ENCODE assay signal across 11 cellular contexts in the genomic region with DNA sequence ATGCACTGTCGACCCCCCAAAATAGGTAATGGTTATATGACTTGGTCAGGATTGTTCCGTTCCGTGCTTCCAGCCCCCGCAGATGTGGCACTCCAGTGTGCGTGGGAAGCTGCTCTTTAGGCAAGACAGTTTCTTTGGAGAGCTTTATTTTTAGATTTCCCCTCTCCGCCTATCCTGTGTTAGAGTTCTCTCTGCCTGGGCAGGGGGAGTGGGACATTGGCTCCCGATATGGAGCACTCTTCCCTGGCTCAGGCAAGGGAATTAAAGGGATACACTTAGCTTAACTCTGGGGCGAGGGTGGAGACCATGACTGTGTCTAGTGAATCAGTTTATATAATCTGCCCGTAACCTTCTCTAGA. TPM values are rescaled to one million over a fixed set of nuclear protein-coding genes. Genes with fewer than 3 reads are reported as not detected.
DNase-seq lines count a peak whose midpoint lies in the region; ATAC-seq and TF ChIP-seq lines count a peak whose summit lies in the region.
"Had no signal": no experiment of that assay in that cellular context is flagged by ENCODE, and none has a peak within 500 bp of the region (broad histone marks: within the 10 kb centered on the region; RNA-seq: fewer than 3 reads in every experiment).

No MANE protein-coding gene starts in this region.

- POLR2A ChIA-PET in HEK293 (lab: Yijun Ruan, JAX): no interaction called here

- H3K9ac ChIP-seq in iPS-18a (ENCODE audit: low read length): no peak overlapping the region
- peak overlapping the region in 1 of 3 donors; percentile 68 for H3K9ac ChIP-seq in skeletal muscle tissue (ENCODE audit: low read depth in 1 of 3, low read length in 3 of 3)

- H3K27ac ChIP-seq in HEK293 (ENCODE audit: extremely low read depth, low read depth, low read length) (no peak overlapping the region), iPS-18a (ENCODE audit: low read length) (no peak overlapping the region), skeletal muscle tissue (ENCODE audit: low read depth, low read length) (peak overlapping the region; percentile 37)

- H3K4me1 ChIP-seq in HEK293 (ENCODE audit: control insufficient read depth, insufficient read depth, low read length): peaks cover 26% of the 10 kb centered on the region
- H3K4me1 ChIP-seq in iPS-18a (ENCODE audit: control insufficient read depth, low read depth, low read length): peaks cover 44% of the 10 kb centered on the region
- H3K4me1 ChIP-seq in skeletal muscle tissue (ENCODE audit: control insufficient read depth in 3 of 3, insufficient read depth in 3 of 3, low read length in 3 of 3): peaks cover 15 to 25% (median 17%) of the 10 kb centered on the region in 3 donors

- no peak overlapping the region for H3K4me3 ChIP-seq in HEK293 (ENCODE audit: low read depth, low read length)
- peak overlapping the region; percentile 13 for H3K4me3 ChIP-seq in iPS-18a (ENCODE audit: low read length)
- H3K4me3 ChIP-seq in skeletal muscle tissue (ENCODE audit: low read length in 3 of 3): peak overlapping the region in 2 of 3 donors; percentile 25 to 52
- H3K4me3 ChIP-seq: PC-9 had no signal

- H3K9me3 ChIP-seq in HEK293 (ENCODE audit: control insufficient read depth, insufficient read depth, low read depth, low read length) (no peaks in the 10 kb centered on the region), iPS-18a (ENCODE audit: control insufficient read depth, low read depth, low read length) (peaks cover 8% of the 10 kb centered on the region), skeletal muscle tissue (ENCODE audit: control insufficient read depth in 3 of 3, low read length in 3 of 3) (no peaks in the 10 kb centered on the region)

- no peak for TF ChIP-seq CTCF in HEK293 (tag by site-specific recombination; IDR thresholded peaks at IDR 0.05)

- no peaks in the 10 kb centered on the region for H3K27me3 ChIP-seq in iPS-18a (ENCODE audit: control insufficient read depth, insufficient read depth, low read length)
- H3K27me3 ChIP-seq in skeletal muscle tissue (ENCODE audit: control insufficient read depth in 3 of 3, insufficient read depth in 3 of 3, low read length in 3 of 3): no peaks in the 10 kb centered on the region

- CTCF ChIA-PET in HEK293 (lab: Yijun Ruan, JAX): interaction anchor here (0.6 kb wide), 1 partner anchor 485 kb away, joined by 5 read pairs; no protein-coding TSS in a partner anchor

- H3K36me3 ChIP-seq in HEK293 (ENCODE audit: control insufficient read depth in 2 of 2, insufficient read depth in 1 of 2, low read length in 2 of 2): peaks cover 0 to 21% of the 10 kb centered on the region in 2 experiments; a peak in 1 of 3 replicates
- peaks cover 18% of the 10 kb centered on the region for H3K36me3 ChIP-seq in iPS-18a (ENCODE audit: control insufficient read depth, low read depth, low read length)
- H3K36me3 ChIP-seq in skeletal muscle tissue (ENCODE audit: control insufficient read depth in 3 of 3, insufficient read depth in 3 of 3, low read length in 3 of 3): no peaks in the 10 kb centered on the region

- peak; percentile 1 for DNase-seq in dermis blood vessel endothelial cell
- DNase-seq in A172 (ENCODE audit: low spot score): no peak
- no peak for DNase-seq in cerebellum (ENCODE audit: low spot score)
- DNase-seq: CD8-positive, alpha-beta T cell; naive thymus-derived CD4-positive, alpha-beta T cell had no signal

- ATAC-seq in GM21367 (IDR thresholded peaks at IDR 0.05; ENCODE audit: unreplicated experiment): no peak
- ATAC-seq in HG03469 (IDR thresholded peaks at IDR 0.05; ENCODE audit: unreplicated experiment): no peak
- ATAC-seq: CD8-positive, alpha-beta T cell; naive thymus-derived CD4-positive, alpha-beta T cell had no signal

TF ChIP-seq in HEK293, 187 proteins besides CTCF, POLR2A, EP300 and RAD21:
- TF ChIP-seq ZBTB21 (tag by site-specific recombination; IDR thresholded peaks at IDR 0.05): no peak
- TF ChIP-seq ZFHX2 (tag by site-specific recombination; conservative IDR thresholded peaks at IDR 0.05): peak; percentile 52; the same call in 1 of the 2 replicates
TF ChIP-seq in HEK293: peak in this region for 1.

RNA-seq across cellular contexts. Expression of a gene that starts 36.0 kb away (rescaled TPM):
- total RNA-seq in dermis blood vessel endothelial cell (0.88 and 1.7 TPM in 2 replicates), skeletal muscle tissue (7.3 TPM), cerebellum (41.2 TPM)
- total RNA-seq in A172 (2014; rRNA removed; shearing (Covaris generic)): 10.2 and 11.9 TPM in 2 replicates

RNA-seq across cellular contexts. Expression of a gene that starts 57.5 kb away (rescaled TPM):
- total RNA-seq in dermis blood vessel endothelial cell: 0.17 TPM in 1 of 2 replicates, not detected in the other
- not detected for total RNA-seq in skeletal muscle tissue
- 0.07 and 0.12 TPM in 2 replicates for total RNA-seq in A172 (2014; rRNA removed; shearing (Covaris generic))
- total RNA-seq in cerebellum: 7.7 TPM
- total RNA-seq: CD8-positive, alpha-beta T cell had no signal
